ENCODE assay signal across 1 cellular context in genomic region chr13:99053636-99054233, GRCh38.
TF ChIP-seq lines count a peak whose summit lies in the region.

No MANE protein-coding gene starts in this region.

TF ChIP-seq in K562, 482 proteins besides CTCF, POLR2A, EP300 and RAD21 (continued from another document and continues in another):
- TF ChIP-seq, protein P1, sequence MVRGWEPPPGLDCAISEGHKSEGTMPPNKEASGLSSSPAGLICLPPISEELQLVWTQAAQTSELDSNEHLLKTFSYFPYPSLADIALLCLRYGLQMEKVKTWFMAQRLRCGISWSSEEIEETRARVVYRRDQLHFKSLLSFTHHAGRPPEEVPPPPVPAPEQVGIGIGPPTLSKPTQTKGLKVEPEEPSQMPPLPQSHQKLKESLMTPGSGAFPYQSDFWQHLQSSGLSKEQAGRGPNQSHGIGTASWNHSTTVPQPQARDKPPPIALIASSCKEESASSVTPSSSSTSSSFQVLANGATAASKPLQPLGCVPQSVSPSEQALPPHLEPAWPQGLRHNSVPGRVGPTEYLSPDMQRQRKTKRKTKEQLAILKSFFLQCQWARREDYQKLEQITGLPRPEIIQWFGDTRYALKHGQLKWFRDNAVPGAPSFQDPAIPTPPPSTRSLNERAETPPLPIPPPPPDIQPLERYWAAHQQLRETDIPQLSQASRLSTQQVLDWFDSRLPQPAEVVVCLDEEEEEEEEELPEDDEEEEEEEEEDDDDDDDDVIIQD (CRISPR knock-in tag; IDR thresholded peaks at IDR 0.05) = no peak
- no peak for TF ChIP-seq SNRNP70 (optimal IDR thresholded peaks at IDR 0.05; ENCODE audit: low read depth, low read length)
- TF ChIP-seq POLR3G (IDR thresholded peaks at IDR 0.05; ENCODE audit: extremely low read depth, insufficient read length, insufficient replicate concordance) = no peak
- TF ChIP-seq FOXK1 (CRISPR knock-in tag; IDR thresholded peaks at IDR 0.05; ENCODE audit: borderline replicate concordance) = no peak
- no peak for TF ChIP-seq MEF2A (IDR thresholded peaks at IDR 0.05; ENCODE audit: control insufficient read depth, low read depth, low read length)
- TF ChIP-seq ETV5 (CRISPR knock-in tag; IDR thresholded peaks at IDR 0.05; ENCODE audit: low read depth) = no peak
- no peak for TF ChIP-seq BRF1 (IDR thresholded peaks at IDR 0.05; ENCODE audit: borderline replicate concordance, extremely low read depth, insufficient read length)
- peak; percentile 36; the same call in 1 of the 2 replicates for TF ChIP-seq AFF4 (CRISPR knock-in tag; IDR thresholded peaks at IDR 0.05)
- no peak for TF ChIP-seq MAFF (IDR thresholded peaks at IDR 0.05; ENCODE audit: low read length)
- no peak for TF ChIP-seq USF1 (CRISPR knock-in tag; IDR thresholded peaks at IDR 0.05)
- TF ChIP-seq PHF8 (IDR thresholded peaks at IDR 0.05; ENCODE audit: borderline replicate concordance, low read length) = no peak
- TF ChIP-seq LEF1 (IDR thresholded peaks at IDR 0.05) = peak; percentile 90
- TF ChIP-seq, protein P2, sequence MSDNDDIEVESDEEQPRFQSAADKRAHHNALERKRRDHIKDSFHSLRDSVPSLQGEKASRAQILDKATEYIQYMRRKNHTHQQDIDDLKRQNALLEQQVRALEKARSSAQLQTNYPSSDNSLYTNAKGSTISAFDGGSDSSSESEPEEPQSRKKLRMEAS (CRISPR knock-in tag; IDR thresholded peaks at IDR 0.05) = peak; percentile 64
- no peak for TF ChIP-seq FOS (IDR thresholded peaks at IDR 0.05; ENCODE audit: extremely low read depth, insufficient read length)
- TF ChIP-seq, protein P3, sequence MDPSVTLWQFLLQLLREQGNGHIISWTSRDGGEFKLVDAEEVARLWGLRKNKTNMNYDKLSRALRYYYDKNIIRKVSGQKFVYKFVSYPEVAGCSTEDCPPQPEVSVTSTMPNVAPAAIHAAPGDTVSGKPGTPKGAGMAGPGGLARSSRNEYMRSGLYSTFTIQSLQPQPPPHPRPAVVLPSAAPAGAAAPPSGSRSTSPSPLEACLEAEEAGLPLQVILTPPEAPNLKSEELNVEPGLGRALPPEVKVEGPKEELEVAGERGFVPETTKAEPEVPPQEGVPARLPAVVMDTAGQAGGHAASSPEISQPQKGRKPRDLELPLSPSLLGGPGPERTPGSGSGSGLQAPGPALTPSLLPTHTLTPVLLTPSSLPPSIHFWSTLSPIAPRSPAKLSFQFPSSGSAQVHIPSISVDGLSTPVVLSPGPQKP (CRISPR knock-in tag; IDR thresholded peaks at IDR 0.05) = no peak
- TF ChIP-seq SRSF3 (IDR thresholded peaks at IDR 0.05; ENCODE audit: insufficient read depth, low read length) = no peak
- no peak for TF ChIP-seq TAF15 (IDR thresholded peaks at IDR 0.05; ENCODE audit: low read depth, low read length)
- TF ChIP-seq HIVEP1 (CRISPR knock-in tag; IDR thresholded peaks at IDR 0.05) = no peak
- TF ChIP-seq ZNF431 (CRISPR knock-in tag; IDR thresholded peaks at IDR 0.05) = no peak
- TF ChIP-seq POLR2B (IDR thresholded peaks at IDR 0.05; ENCODE audit: low read depth, partially characterized antibody) = no peak
- TF ChIP-seq, protein P4, sequence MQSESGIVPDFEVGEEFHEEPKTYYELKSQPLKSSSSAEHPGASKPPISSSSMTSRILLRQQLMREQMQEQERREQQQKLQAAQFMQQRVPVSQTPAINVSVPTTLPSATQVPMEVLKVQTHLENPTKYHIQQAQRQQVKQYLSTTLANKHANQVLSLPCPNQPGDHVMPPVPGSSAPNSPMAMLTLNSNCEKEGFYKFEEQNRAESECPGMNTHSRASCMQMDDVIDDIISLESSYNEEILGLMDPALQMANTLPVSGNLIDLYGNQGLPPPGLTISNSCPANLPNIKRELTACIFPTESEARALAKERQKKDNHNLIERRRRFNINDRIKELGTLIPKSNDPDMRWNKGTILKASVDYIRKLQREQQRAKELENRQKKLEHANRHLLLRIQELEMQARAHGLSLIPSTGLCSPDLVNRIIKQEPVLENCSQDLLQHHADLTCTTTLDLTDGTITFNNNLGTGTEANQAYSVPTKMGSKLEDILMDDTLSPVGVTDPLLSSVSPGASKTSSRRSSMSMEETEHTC (IDR thresholded peaks at IDR 0.05) = peak; percentile 66; the same call in 1 of the 2 replicates
- no peak for TF ChIP-seq ZNF184 (CRISPR knock-in tag; IDR thresholded peaks at IDR 0.05)
- TF ChIP-seq HDAC2 (IDR thresholded peaks at IDR 0.05) = peak; percentile 90
- no peak for TF ChIP-seq SETDB1 (IDR thresholded peaks at IDR 0.05; ENCODE audit: low read length)
- TF ChIP-seq PTBP1 (IDR thresholded peaks at IDR 0.05; ENCODE audit: low read depth, low read length) = no peak
- no peak for TF ChIP-seq SAP30 (IDR thresholded peaks at IDR 0.05; ENCODE audit: borderline replicate concordance, insufficient read depth, low read depth, low read length, poor library complexity, severe bottlenecking)
- TF ChIP-seq C11orf30 (IDR thresholded peaks at IDR 0.05; ENCODE audit: low read depth) = no peak
- TF ChIP-seq HEY1 (CRISPR knock-in tag; IDR thresholded peaks at IDR 0.05; ENCODE audit: borderline replicate concordance) = no peak
- no peak for TF ChIP-seq ZNF584 (CRISPR knock-in tag; IDR thresholded peaks at IDR 0.05; ENCODE audit: low read depth)
- no peak for TF ChIP-seq ZNF23 (CRISPR knock-in tag; IDR thresholded peaks at IDR 0.05)
- peak; percentile 88 for TF ChIP-seq NEUROD1 (IDR thresholded peaks at IDR 0.05; ENCODE audit: borderline replicate concordance, low read depth, low read length, partially characterized antibody)
- TF ChIP-seq ZNF586 (CRISPR knock-in tag; conservative IDR thresholded peaks at IDR 0.05) = no peak
- TF ChIP-seq, protein P5, sequence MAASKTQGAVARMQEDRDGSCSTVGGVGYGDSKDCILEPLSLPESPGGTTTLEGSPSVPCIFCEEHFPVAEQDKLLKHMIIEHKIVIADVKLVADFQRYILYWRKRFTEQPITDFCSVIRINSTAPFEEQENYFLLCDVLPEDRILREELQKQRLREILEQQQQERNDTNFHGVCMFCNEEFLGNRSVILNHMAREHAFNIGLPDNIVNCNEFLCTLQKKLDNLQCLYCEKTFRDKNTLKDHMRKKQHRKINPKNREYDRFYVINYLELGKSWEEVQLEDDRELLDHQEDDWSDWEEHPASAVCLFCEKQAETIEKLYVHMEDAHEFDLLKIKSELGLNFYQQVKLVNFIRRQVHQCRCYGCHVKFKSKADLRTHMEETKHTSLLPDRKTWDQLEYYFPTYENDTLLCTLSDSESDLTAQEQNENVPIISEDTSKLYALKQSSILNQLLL (CRISPR knock-in tag; IDR thresholded peaks at IDR 0.05; ENCODE audit: borderline replicate concordance) = no peak
- no peak for TF ChIP-seq HBP1 (CRISPR knock-in tag; IDR thresholded peaks at IDR 0.05)
- TF ChIP-seq ZNF143 (CRISPR knock-in tag; IDR thresholded peaks at IDR 0.05) = no peak
- TF ChIP-seq HNRNPL (IDR thresholded peaks at IDR 0.05; ENCODE audit: low read depth, low read length) = no peak
- TF ChIP-seq ESRRB (CRISPR knock-in tag; IDR thresholded peaks at IDR 0.05; ENCODE audit: borderline replicate concordance) = no peak
- no peak for TF ChIP-seq POLR2AphosphoS2 (IDR thresholded peaks at IDR 0.05; ENCODE audit: low read length)
- TF ChIP-seq TAF7 (tag; IDR thresholded peaks at IDR 0.05) = no peak
- no peak for TF ChIP-seq THRAP3 (IDR thresholded peaks at IDR 0.05; ENCODE audit: borderline replicate concordance)
- TF ChIP-seq POLR2AphosphoS5 (IDR thresholded peaks at IDR 0.05; ENCODE audit: control insufficient read depth, insufficient read depth, low read depth, low read length) = peak; percentile 93
- peak; percentile 95 for TF ChIP-seq RUNX1 (IDR thresholded peaks at IDR 0.05; ENCODE audit: low read depth)
- TF ChIP-seq, protein P6, sequence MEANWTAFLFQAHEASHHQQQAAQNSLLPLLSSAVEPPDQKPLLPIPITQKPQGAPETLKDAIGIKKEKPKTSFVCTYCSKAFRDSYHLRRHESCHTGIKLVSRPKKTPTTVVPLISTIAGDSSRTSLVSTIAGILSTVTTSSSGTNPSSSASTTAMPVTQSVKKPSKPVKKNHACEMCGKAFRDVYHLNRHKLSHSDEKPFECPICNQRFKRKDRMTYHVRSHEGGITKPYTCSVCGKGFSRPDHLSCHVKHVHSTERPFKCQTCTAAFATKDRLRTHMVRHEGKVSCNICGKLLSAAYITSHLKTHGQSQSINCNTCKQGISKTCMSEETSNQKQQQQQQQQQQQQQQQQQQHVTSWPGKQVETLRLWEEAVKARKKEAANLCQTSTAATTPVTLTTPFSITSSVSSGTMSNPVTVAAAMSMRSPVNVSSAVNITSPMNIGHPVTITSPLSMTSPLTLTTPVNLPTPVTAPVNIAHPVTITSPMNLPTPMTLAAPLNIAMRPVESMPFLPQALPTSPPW (CRISPR knock-in tag; IDR thresholded peaks at IDR 0.05) = peak; percentile 92
- TF ChIP-seq, protein P7, sequence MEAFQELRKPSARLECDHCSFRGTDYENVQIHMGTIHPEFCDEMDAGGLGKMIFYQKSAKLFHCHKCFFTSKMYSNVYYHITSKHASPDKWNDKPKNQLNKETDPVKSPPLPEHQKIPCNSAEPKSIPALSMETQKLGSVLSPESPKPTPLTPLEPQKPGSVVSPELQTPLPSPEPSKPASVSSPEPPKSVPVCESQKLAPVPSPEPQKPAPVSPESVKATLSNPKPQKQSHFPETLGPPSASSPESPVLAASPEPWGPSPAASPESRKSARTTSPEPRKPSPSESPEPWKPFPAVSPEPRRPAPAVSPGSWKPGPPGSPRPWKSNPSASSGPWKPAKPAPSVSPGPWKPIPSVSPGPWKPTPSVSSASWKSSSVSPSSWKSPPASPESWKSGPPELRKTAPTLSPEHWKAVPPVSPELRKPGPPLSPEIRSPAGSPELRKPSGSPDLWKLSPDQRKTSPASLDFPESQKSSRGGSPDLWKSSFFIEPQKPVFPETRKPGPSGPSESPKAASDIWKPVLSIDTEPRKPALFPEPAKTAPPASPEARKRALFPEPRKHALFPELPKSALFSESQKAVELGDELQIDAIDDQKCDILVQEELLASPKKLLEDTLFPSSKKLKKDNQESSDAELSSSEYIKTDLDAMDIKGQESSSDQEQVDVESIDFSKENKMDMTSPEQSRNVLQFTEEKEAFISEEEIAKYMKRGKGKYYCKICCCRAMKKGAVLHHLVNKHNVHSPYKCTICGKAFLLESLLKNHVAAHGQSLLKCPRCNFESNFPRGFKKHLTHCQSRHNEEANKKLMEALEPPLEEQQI (IDR thresholded peaks at IDR 0.05) = no peak
- peak; percentile 88 for TF ChIP-seq FOXM1 (IDR thresholded peaks at IDR 0.05; ENCODE audit: low read depth)
- no peak for TF ChIP-seq FOXM1 (CRISPR knock-in tag; IDR thresholded peaks at IDR 0.05; ENCODE audit: low read depth)
- no peak for TF ChIP-seq ZC3H8 (IDR thresholded peaks at IDR 0.05)
- peak; percentile 87 for TF ChIP-seq MYC (IDR thresholded peaks at IDR 0.05; ENCODE audit: low read depth, low read length)
- TF ChIP-seq MYC (CRISPR knock-in tag; IDR thresholded peaks at IDR 0.05; ENCODE audit: borderline replicate concordance, low read depth) = no peak
